Comparison of ENCODE assay signal across 25 cellular contexts in the genomic region with DNA sequence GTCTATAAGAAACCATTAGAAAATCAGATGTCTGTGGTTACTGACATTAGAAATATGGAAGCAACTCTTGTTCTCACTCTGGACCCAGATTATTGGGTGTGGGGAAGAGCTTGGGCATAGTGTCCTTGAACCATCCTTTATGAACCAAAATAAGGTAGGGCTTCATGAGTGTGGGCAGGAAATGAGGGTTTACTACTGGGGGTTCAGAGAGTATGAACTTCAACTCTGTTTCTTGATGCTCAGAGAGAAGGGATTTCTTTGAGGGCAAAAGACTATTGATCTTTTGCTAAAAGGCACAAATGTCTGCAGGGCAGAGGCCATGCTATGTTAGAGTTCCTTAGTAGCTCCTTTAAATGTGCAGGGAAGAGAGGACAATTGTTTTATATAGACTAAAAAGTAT.
"Had no signal": no experiment of that assay in that cellular context is flagged by ENCODE, and none has a peak within 500 bp of the region (broad histone marks: within the 10 kb centered on the region; RNA-seq: fewer than 3 reads in every experiment).

No MANE protein-coding gene starts in this region.

- H3K27me3 Mint-ChIP-seq: activated CD8-positive, alpha-beta T cell treated with anti-CD3 and anti-CD28 coated beads for 36 hours; activated naive CD8-positive, alpha-beta T cell; activated T-helper 17 cell treated with anti-CD3 and anti-CD28 coated beads, Interleukin-2, amount 50 U/mL, for 72 hours; central memory CD8-positive, alpha-beta T cell; dendritic cell treated with granulocyte-macrophage colony-stimulating factor and Interleukin-4, amounts not matched to agents 40 ng/mL and 50 ng/mL, for 4 days had no signal

- H3K4me3 Mint-ChIP-seq: activated CD8-positive, alpha-beta T cell treated with anti-CD3 and anti-CD28 coated beads for 36 hours; activated naive CD8-positive, alpha-beta T cell; activated T-cell treated with anti-CD3 and anti-CD28 coated beads, Interleukin-2, amount 50 U/mL, for 4 hours; activated T-helper 17 cell treated with anti-CD3 and anti-CD28 coated beads, Interleukin-2, amount 50 U/mL, for 72 hours; central memory CD8-positive, alpha-beta T cell; dendritic cell treated with granulocyte-macrophage colony-stimulating factor and Interleukin-4, amounts not matched to agents 40 ng/mL and 50 ng/mL, for 4 days; endodermal cell had no signal

- DNase-seq: activated CD4-positive, alpha-beta T cell treated with anti-CD3 and anti-CD28 coated beads for 4 hours; activated CD4-positive, alpha-beta T cell treated with anti-CD3 and anti-CD28 coated beads, Interleukin-2, amount 50 U/mL, for 1 hour; activated CD4-positive, alpha-beta T cell treated with anti-CD3 and anti-CD28 coated beads, Interleukin-2, amount 50 U/mL, for 48 hours; activated CD4-positive, CD25-positive, alpha-beta regulatory T cell; activated CD4-positive, CD25-positive, alpha-beta regulatory T cell treated with anti-CD3 and anti-CD28 coated beads, Interleukin-2, amount 50 U/mL, for 72 hours; activated CD8-positive, alpha-beta memory T cell treated with anti-CD3 and anti-CD28 coated beads for 24 hours; activated CD8-positive, alpha-beta T cell treated with anti-CD3 and anti-CD28 coated beads for 36 hours; activated effector memory CD4-positive, alpha-beta T cell treated with Interleukin-2 at 50 U/mL for 16 hours; activated naive CD4-positive, alpha-beta T cell treated with anti-CD3 and anti-CD28 coated beads, Interleukin-2, amount 50 U/mL, for 16 hours; activated T-cell treated with anti-CD3 and anti-CD28 coated beads, Interleukin-2, amount 50 U/mL, for 4 hours; amniotic stem cell; anterior cingulate cortex; brain microvascular endothelial cell; dorsolateral prefrontal cortex; effector memory CD4-positive, alpha-beta T cell; endodermal cell; head of caudate nucleus; hippocampal formation; T-helper 2 cell had no signal

- H3K4me3 ChIP-seq: coronary artery, dorsolateral prefrontal cortex had no signal

- H3K9me3 Mint-ChIP-seq: activated T-cell treated with anti-CD3 and anti-CD28 coated beads, Interleukin-2, amount 50 U/mL, for 4 hours had no signal

- H3K27ac Mint-ChIP-seq: activated CD8-positive, alpha-beta T cell treated with anti-CD3 and anti-CD28 coated beads for 36 hours; activated naive CD8-positive, alpha-beta T cell; activated T-helper 17 cell treated with anti-CD3 and anti-CD28 coated beads, Interleukin-2, amount 50 U/mL, for 72 hours; dendritic cell treated with granulocyte-macrophage colony-stimulating factor and Interleukin-4, amounts not matched to agents 40 ng/mL and 50 ng/mL, for 4 days; endodermal cell had no signal

- H3K27me3 ChIP-seq: brain microvascular endothelial cell, dorsolateral prefrontal cortex had no signal

- H3K27ac ChIP-seq: brain microvascular endothelial cell, coronary artery, dorsolateral prefrontal cortex had no signal

- ATAC-seq: activated CD8-positive, alpha-beta T cell treated with anti-CD3 and anti-CD28 coated beads for 36 hours; activated T-cell treated with anti-CD3 and anti-CD28 coated beads, Interleukin-2, amount 50 U/mL, for 4 hours; activated T-helper 17 cell treated with anti-CD3 and anti-CD28 coated beads, Interleukin-2, amount 50 U/mL, for 72 hours; esophagus mucosa had no signal

- H3K36me3 ChIP-seq: brain microvascular endothelial cell had no signal
